In the genomic region with DNA sequence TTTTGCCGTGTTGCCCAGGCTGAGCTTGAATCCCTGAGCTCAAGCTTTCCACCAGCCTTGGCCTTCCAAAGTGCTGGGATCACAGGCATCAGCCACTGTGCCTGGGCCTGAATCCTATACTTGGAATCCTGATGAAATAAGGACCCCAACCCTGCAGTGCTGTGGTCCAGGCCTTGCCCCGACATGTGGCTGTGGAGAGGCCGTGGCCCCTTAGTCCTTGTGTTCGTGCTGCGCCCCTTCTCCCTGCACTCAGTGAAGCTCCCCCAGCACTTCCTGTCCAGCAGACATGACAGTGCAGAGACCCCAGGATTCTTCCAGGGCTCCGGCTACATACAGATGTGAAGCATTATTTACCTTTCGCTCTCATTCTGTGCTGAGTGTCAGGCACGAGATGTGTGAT, we compare ENCODE assay signal across 1 cellular context.
TF ChIP-seq lines count a peak whose summit lies in the region.

No MANE protein-coding gene starts in this region.

TF ChIP-seq in H1, 55 proteins besides CTCF, POLR2A, EP300 and RAD21:
- no peak for TF ChIP-seq RNF2 (IDR thresholded peaks at IDR 0.05; ENCODE audit: borderline replicate concordance, low read depth, low read length, missing control alignments, poor library complexity, severe bottlenecking)
- TF ChIP-seq RFX5 (IDR thresholded peaks at IDR 0.05; ENCODE audit: borderline replicate concordance, low read depth, low read length) = no peak
- no peak for TF ChIP-seq TEAD4 (IDR thresholded peaks at IDR 0.05; ENCODE audit: low read depth, low read length)
- TF ChIP-seq ZNF274 (IDR thresholded peaks at IDR 0.05; ENCODE audit: borderline replicate concordance, extremely low read depth, low read length) = no peak
